ENCODE assay signal across 11 cellular contexts in the genomic region with DNA sequence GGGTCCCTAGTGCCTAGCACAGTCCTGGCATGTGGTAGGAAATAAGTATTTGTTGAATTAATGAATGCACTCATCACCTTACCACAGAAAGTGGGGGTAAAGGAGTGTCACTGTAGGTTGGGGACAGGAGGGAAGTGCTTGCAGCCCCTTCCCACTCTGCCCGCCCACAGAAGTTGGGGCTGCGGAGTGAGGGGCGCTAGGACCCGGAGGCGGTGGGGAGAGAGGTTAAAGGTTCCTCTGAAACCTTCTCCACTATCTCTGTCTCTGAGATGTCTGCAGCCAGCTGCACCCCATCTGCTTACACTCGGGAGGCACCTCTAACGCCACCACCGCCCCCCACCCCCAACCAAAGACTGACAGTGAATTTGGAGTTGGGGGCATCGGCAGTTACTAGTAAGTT. TPM values are rescaled to one million over a fixed set of nuclear protein-coding genes. Genes with fewer than 3 reads are reported as not detected.
DNase-seq lines count a peak whose midpoint lies in the region; ATAC-seq and TF ChIP-seq lines count a peak whose summit lies in the region.
"Had no signal": no experiment of that assay in that cellular context is flagged by ENCODE, and none has a peak within 500 bp of the region (broad histone marks: within the 10 kb centered on the region; RNA-seq: fewer than 3 reads in every experiment).

No MANE protein-coding gene starts in this region.

- H3K27ac Mint-ChIP-seq in activated naive CD4-positive, alpha-beta T cell treated with anti-CD3 and anti-CD28 coated beads, Interleukin-2, amount 10 ng/mL, durations not matched to agents 7 days and 5 days = no peak overlapping the region
- no peak overlapping the region for H3K27ac Mint-ChIP-seq in WTC11
- no peak overlapping the region for H3K27ac Mint-ChIP-seq in stimulated activated naive B cell treated with anti-CD40 and anti-IgM and Interleukin-4, amounts not matched to agents 10 μg/mL and 1 μg/mL and 100 μg/mL, for 72 hours

- WGBS in iPS DF 6.9 (ENCODE audit: insufficient coverage, insufficient read length) = no CpG with 5 or more reads among the region's 9 CpGs

- no peak for DNase-seq in activated naive CD4-positive, alpha-beta T cell treated with anti-CD3 and anti-CD28 coated beads, Interleukin-2, amount 10 ng/mL, durations not matched to agents 7 days and 5 days
- no peak for DNase-seq in activated naive CD4-positive, alpha-beta T cell treated with anti-CD3 and anti-CD28 coated beads, Interleukin-2, amount 50 U/mL, for 16 hours
- no peak for DNase-seq in WTC11 (ENCODE audit: low spot score)
- DNase-seq in iPS DF 6.9 (ENCODE audit: low read depth, low spot score) = no peak
- no peak for DNase-seq in stimulated activated naive B cell treated with anti-CD40 and anti-IgM and Interleukin-4, amounts not matched to agents 10 μg/mL and 1 μg/mL and 100 μg/mL, for 72 hours
- DNase-seq in MV-4-11 (lab: John Stamatoyannopoulos, UW) = no peak
- DNase-seq in NCI-H524 treated with DMSO at 0.1 percent for 48 hours (lab: John Stamatoyannopoulos, UW) = no peak
- DNase-seq: effector CD4-positive, alpha-beta T cell; NCI-H2227 treated with DMSO at 0.1 percent for 48 hours; SHP77 had no signal

- H3K4me1 ChIP-seq in iPS DF 6.9 (ENCODE audit: control insufficient read depth, insufficient read depth, low read length) = 0 out of 2 replicates have a peak, but pooled peaks cover 2% of the 10 kb centered on the region

- no peaks in the 10 kb centered on the region; the same call in 1 of the 2 replicates for H3K36me3 ChIP-seq in iPS DF 6.9 (ENCODE audit: control insufficient read depth, insufficient read depth, low read length)

- no peaks in the 10 kb centered on the region for H3K9me3 Mint-ChIP-seq in activated naive CD4-positive, alpha-beta T cell treated with anti-CD3 and anti-CD28 coated beads, Interleukin-2, amount 10 ng/mL, durations not matched to agents 7 days and 5 days
- H3K9me3 Mint-ChIP-seq in WTC11 = no peaks in the 10 kb centered on the region
- H3K9me3 Mint-ChIP-seq in stimulated activated naive B cell treated with anti-CD40 and anti-IgM and Interleukin-4, amounts not matched to agents 10 μg/mL and 1 μg/mL and 100 μg/mL, for 72 hours = no peaks in the 10 kb centered on the region

- H3K27me3 Mint-ChIP-seq in activated naive CD4-positive, alpha-beta T cell treated with anti-CD3 and anti-CD28 coated beads, Interleukin-2, amount 10 ng/mL, durations not matched to agents 7 days and 5 days = peaks cover 89% of the 10 kb centered on the region
- H3K27me3 Mint-ChIP-seq in WTC11 (ENCODE audit: low read depth) = peaks cover 95% of the 10 kb centered on the region
- H3K27me3 Mint-ChIP-seq in stimulated activated naive B cell treated with anti-CD40 and anti-IgM and Interleukin-4, amounts not matched to agents 10 μg/mL and 1 μg/mL and 100 μg/mL, for 72 hours = peaks cover 33 to 65% of the 10 kb centered on the region in 2 donors

- H3K4me3 Mint-ChIP-seq in activated naive CD4-positive, alpha-beta T cell treated with anti-CD3 and anti-CD28 coated beads, Interleukin-2, amount 10 ng/mL, durations not matched to agents 7 days and 5 days = peak overlapping the region; percentile 73
- H3K4me3 Mint-ChIP-seq in WTC11 = peak overlapping the region; percentile 83
- peak overlapping the region; percentile 82 for H3K4me3 Mint-ChIP-seq in stimulated activated naive B cell treated with anti-CD40 and anti-IgM and Interleukin-4, amounts not matched to agents 10 μg/mL and 1 μg/mL and 100 μg/mL, for 72 hours

- H3K4me1 Mint-ChIP-seq in activated naive CD4-positive, alpha-beta T cell treated with anti-CD3 and anti-CD28 coated beads, Interleukin-2, amount 10 ng/mL, durations not matched to agents 7 days and 5 days = peaks cover 10% of the 10 kb centered on the region
- peaks cover 27% of the 10 kb centered on the region for H3K4me1 Mint-ChIP-seq in WTC11
- peaks cover 29 to 32% of the 10 kb centered on the region in 2 donors for H3K4me1 Mint-ChIP-seq in stimulated activated naive B cell treated with anti-CD40 and anti-IgM and Interleukin-4, amounts not matched to agents 10 μg/mL and 1 μg/mL and 100 μg/mL, for 72 hours

- no peaks in the 10 kb centered on the region for H3K36me3 Mint-ChIP-seq in activated naive CD4-positive, alpha-beta T cell treated with anti-CD3 and anti-CD28 coated beads, Interleukin-2, amount 10 ng/mL, durations not matched to agents 7 days and 5 days
- H3K36me3 Mint-ChIP-seq in WTC11 = no peaks in the 10 kb centered on the region
- no peaks in the 10 kb centered on the region for H3K36me3 Mint-ChIP-seq in stimulated activated naive B cell treated with anti-CD40 and anti-IgM and Interleukin-4, amounts not matched to agents 10 μg/mL and 1 μg/mL and 100 μg/mL, for 72 hours

- peaks cover 43% of the 10 kb centered on the region for H3K27me3 ChIP-seq in iPS DF 6.9 (ENCODE audit: control insufficient read depth, insufficient read depth, low read length)

- CTCF ChIA-PET in activated naive CD4-positive, alpha-beta T cell treated with anti-CD3 and anti-CD28 coated beads, Interleukin-2, amount 10 ng/mL, durations not matched to agents 7 days and 5 days (lab: Charles Lee) = no interaction called here
- CTCF ChIA-PET in WTC11 (lab: Charles Lee) = interaction anchor here (0.5 to 1.3 kb wide), 2 partner anchors 117 to 208 kb away, joined by 3 to 5 read pairs; partner anchors contain the start of gene PPM1J

- H3K27ac ChIP-seq in iPS DF 6.9 (ENCODE audit: low read length) = no peak overlapping the region

- peak overlapping the region; percentile 52; the same call in 1 of the 2 replicates for H3K4me3 ChIP-seq in iPS DF 6.9 (ENCODE audit: low read length)

- no peak for ATAC-seq in WTC11
- no peak for ATAC-seq in stimulated activated naive B cell treated with anti-CD40 and anti-IgM and Interleukin-4, amounts not matched to agents 10 μg/mL and 1 μg/mL and 100 μg/mL, for 72 hours (replicated peaks)
- no peak for ATAC-seq in HG03280 (IDR thresholded peaks at IDR 0.05; ENCODE audit: unreplicated experiment)

- no peaks in the 10 kb centered on the region for H3K9me3 ChIP-seq in iPS DF 6.9 (ENCODE audit: control insufficient read depth, insufficient read depth, low read length)

- POLR2A ChIA-PET in WTC11 (lab: Charles Lee) = no interaction called here

- TF ChIP-seq CTCF in WTC11 (IDR thresholded peaks at IDR 0.05) = no peak

TF ChIP-seq in WTC11, 78 proteins besides CTCF, POLR2A, EP300 and RAD21 (continues in another document):
- TF ChIP-seq GTF2I (CRISPR knock-in tag; conservative IDR thresholded peaks at IDR 0.05) = no peak
- TF ChIP-seq PREB (CRISPR knock-in tag; IDR thresholded peaks at IDR 0.05; ENCODE audit: borderline replicate concordance) = no peak
- no peak for TF ChIP-seq NR2C2 (CRISPR knock-in tag; IDR thresholded peaks at IDR 0.05)
- TF ChIP-seq, protein P1, sequence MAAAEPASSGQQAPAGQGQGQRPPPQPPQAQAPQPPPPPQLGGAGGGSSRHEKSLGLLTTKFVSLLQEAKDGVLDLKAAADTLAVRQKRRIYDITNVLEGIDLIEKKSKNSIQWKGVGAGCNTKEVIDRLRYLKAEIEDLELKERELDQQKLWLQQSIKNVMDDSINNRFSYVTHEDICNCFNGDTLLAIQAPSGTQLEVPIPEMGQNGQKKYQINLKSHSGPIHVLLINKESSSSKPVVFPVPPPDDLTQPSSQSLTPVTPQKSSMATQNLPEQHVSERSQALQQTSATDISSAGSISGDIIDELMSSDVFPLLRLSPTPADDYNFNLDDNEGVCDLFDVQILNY (CRISPR knock-in tag; IDR thresholded peaks at IDR 0.05) = no peak
- no peak for TF ChIP-seq ESRRA (CRISPR knock-in tag; IDR thresholded peaks at IDR 0.05; ENCODE audit: borderline replicate concordance)
- TF ChIP-seq ATF6 (CRISPR knock-in tag; IDR thresholded peaks at IDR 0.05) = no peak
- TF ChIP-seq ZMAT4 (CRISPR knock-in tag; IDR thresholded peaks at IDR 0.05) = no peak
- TF ChIP-seq ATF1 (CRISPR knock-in tag; IDR thresholded peaks at IDR 0.05) = no peak

RNA-seq across cellular contexts. Expression of gene WNT2B, which starts 1.4 kb away (rescaled TPM):
- total RNA-seq in WTC11 (2021) = 1.0 to 1.2 TPM (median 1.0 TPM) in 3 replicates
